1 cellular context compared by ENCODE assay signal in the genomic region with DNA sequence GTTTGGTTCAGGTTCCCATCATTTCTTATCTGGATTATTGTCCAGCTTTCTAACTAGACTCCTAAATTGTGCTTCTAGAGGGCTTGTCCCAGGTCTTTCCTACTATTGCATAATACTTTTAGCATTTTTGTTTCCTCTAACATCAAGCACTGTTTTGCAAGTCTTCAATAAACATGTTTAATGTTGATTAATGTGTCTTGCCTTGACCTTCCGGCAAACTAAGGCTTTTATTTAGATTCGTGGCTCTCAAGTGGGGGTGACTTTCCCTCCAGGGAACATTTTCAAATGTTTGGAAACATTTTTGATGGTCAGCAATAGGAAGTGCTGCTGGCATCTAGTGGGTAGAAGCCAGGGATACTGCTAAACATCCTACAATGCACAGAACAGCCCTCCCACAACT.
TF ChIP-seq lines count a peak whose summit lies in the region.

No MANE protein-coding gene starts in this region.

TF ChIP-seq in HEK293T, 16 proteins besides CTCF, POLR2A, EP300 and RAD21 (continued from another document):
- TF ChIP-seq TARDBP (IDR thresholded peaks at IDR 0.05) (no peak), SUZ12 (IDR thresholded peaks at IDR 0.05) (no peak), ELF4 (IDR thresholded peaks at IDR 0.05) (no peak), FOXM1 (IDR thresholded peaks at IDR 0.05; ENCODE audit: borderline replicate concordance) (no peak), LEF1 (IDR thresholded peaks at IDR 0.05; ENCODE audit: borderline replicate concordance) (no peak), FOXA1 (IDR thresholded peaks at IDR 0.05) (no peak), BHLHE40 (IDR thresholded peaks at IDR 0.05; ENCODE audit: borderline replicate concordance) (no peak)
